ENCODE assay signal across 8 cellular contexts in the genomic region with DNA sequence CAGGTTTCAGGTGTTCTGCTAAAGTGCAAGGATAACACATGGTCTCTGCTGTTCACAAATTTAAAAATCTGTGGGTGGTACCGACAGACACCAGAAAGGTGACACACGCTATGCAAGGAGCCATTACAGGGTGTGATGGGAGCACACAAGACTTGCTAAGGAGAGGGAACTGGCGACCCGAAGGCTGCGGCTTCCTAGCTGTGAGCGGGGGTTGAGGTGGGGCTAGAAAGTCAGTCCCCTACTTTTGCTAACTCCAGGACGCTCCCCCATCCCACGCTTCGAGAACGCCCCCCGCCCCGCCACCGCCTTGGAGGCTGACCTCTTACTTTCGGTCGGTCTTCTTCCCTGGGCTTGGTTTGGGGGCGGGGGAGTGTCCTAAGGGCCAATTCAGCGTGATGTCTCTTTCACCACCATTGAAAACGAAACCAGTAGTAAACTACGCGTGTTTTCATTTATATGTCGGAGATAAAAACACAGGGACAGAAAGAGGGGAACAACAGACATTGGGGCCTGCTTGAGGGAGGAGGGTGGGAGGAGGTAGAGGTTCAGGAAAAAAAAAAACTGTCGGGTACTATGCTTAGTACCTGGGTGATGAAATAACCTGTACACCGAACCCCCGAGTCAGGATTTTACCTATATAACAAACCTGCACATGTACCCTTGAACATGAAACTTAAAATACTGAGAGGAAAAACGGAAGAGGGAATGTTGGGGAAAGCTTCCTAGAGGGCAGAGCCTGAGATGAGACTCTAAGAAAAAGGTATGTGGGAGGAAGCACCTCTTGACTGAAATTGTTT. TPM values are rescaled to one million over a fixed set of nuclear protein-coding genes. Genes with fewer than 3 reads are reported as not detected.
DNase-seq lines count a peak whose midpoint lies in the region; ATAC-seq and TF ChIP-seq lines count a peak whose summit lies in the region.

No MANE protein-coding gene starts in this region.

- TF ChIP-seq CTCF in C4-2B (conservative IDR thresholded peaks at IDR 0.05), result no peak
- no peak for TF ChIP-seq CTCF in HL-60 (IDR thresholded peaks at IDR 0.05; ENCODE audit: insufficient read depth, low read length)
- no peak for TF ChIP-seq CTCF in WERI-Rb-1 (IDR thresholded peaks at IDR 0.05; ENCODE audit: low read depth, low read length)

- H3K27me3 ChIP-seq in HL-60 (ENCODE audit: insufficient read depth, poor library complexity, severe bottlenecking) (no peaks in the 10 kb centered on the region), WERI-Rb-1 (ENCODE audit: insufficient read depth, low read depth, severe bottlenecking) (no peaks in the 10 kb centered on the region), ectodermal cell (ENCODE audit: control insufficient read depth, insufficient read depth, low read length, poor library complexity, severe bottlenecking) (no peaks in the 10 kb centered on the region), mucosa of rectum (ENCODE audit: control insufficient read depth in 2 of 2, insufficient read depth in 2 of 2, low read length in 2 of 2) (no peaks in the 10 kb centered on the region)

- DNase-seq in HL-60 (ENCODE audit: low read depth in 1 of 2, low spot score in 1 of 2), result no peak
- DNase-seq in WERI-Rb-1, result peak; percentile 63
- DNase-seq in substantia nigra (lab: John Stamatoyannopoulos, UW), result peak in 17 of 49 donors; percentile 11 to 52 (median 27)

- 1 to 2% methylated on average over 23 to 25 of the region's 25 CpGs for WGBS in ectodermal cell, 2 experiments

- no peak for ATAC-seq in HG02763 (IDR thresholded peaks at IDR 0.05; ENCODE audit: unreplicated experiment)
- ATAC-seq in GM21576 (IDR thresholded peaks at IDR 0.05; ENCODE audit: unreplicated experiment), result no peak

- peaks cover 34% of the 10 kb centered on the region for H3K4me1 ChIP-seq in ectodermal cell (ENCODE audit: control insufficient read depth, insufficient read depth, low read length)
- peaks cover 30 to 35% of the 10 kb centered on the region in 2 donors for H3K4me1 ChIP-seq in mucosa of rectum (ENCODE audit: control insufficient read depth in 2 of 2, insufficient read depth in 2 of 2, low read length in 2 of 2)

- peak overlapping the region; percentile 83 for H3K4me3 ChIP-seq in HL-60 (replicated peaks; ENCODE audit: insufficient read depth, low read length)
- H3K4me3 ChIP-seq in WERI-Rb-1 (ENCODE audit: low read depth, low read length), result peak overlapping the region; percentile 55
- peak overlapping the region; percentile 64 for H3K4me3 ChIP-seq in ectodermal cell (ENCODE audit: insufficient read depth, low read depth, low read length)
- peak overlapping the region; percentile 76 to 96 for H3K4me3 ChIP-seq in mucosa of rectum (ENCODE audit: low read length in 2 of 2)

- peaks cover 35% of the 10 kb centered on the region for H3K36me3 ChIP-seq in WERI-Rb-1
- peaks cover 9% of the 10 kb centered on the region for H3K36me3 ChIP-seq in ectodermal cell (ENCODE audit: control insufficient read depth, insufficient read depth, low read length)
- peaks cover 0 to 5% of the 10 kb centered on the region in 2 donors for H3K36me3 ChIP-seq in mucosa of rectum (ENCODE audit: control insufficient read depth in 2 of 2, insufficient read depth in 2 of 2, low read length in 2 of 2)

- H3K9me3 ChIP-seq in WERI-Rb-1 (ENCODE audit: severe bottlenecking) (no peaks in the 10 kb centered on the region), ectodermal cell (ENCODE audit: control insufficient read depth, low read length) (no peaks in the 10 kb centered on the region), mucosa of rectum (ENCODE audit: control insufficient read depth in 2 of 2, low read length in 2 of 2) (no peaks in the 10 kb centered on the region)

- peak overlapping the region; percentile 74 to 79 for H3K9ac ChIP-seq in mucosa of rectum (ENCODE audit: low read depth in 1 of 2, low read length in 2 of 2)

- H3K27ac ChIP-seq in C4-2B (peak overlapping the region; percentile 84), HL-60 (replicated peaks) (peak overlapping the region; percentile 96), WERI-Rb-1 (peak overlapping the region; percentile 89), ectodermal cell (ENCODE audit: insufficient read depth, low read depth, low read length, poor library complexity, severe bottlenecking) (peak overlapping the region; percentile 95), mucosa of rectum (ENCODE audit: low read depth in 2 of 2, low read length in 2 of 2) (peak overlapping the region; percentile 88 to 92), substantia nigra (ENCODE audit: low read depth, low read length, poor library complexity, severe bottlenecking) (peak overlapping the region; percentile 93)

RNA-seq across cellular contexts. Expression of gene CKS1B, which starts 1.1 kb away (rescaled TPM):
- 267 TPM for polyA plus RNA-seq in ectodermal cell (2013, experiment 1 of 4)
- polyA plus RNA-seq in ectodermal cell (2013, experiment 2 of 4), result 261 TPM
- 286 TPM for polyA plus RNA-seq in ectodermal cell (2013, experiment 3 of 4)
- polyA plus RNA-seq in ectodermal cell (2013, experiment 4 of 4), result 304 TPM

RNA-seq across cellular contexts. Expression of gene SHC1, which starts 5.1 kb away (rescaled TPM):
- 185 TPM for polyA plus RNA-seq in ectodermal cell (2013, experiment 1 of 4)
- 176 TPM for polyA plus RNA-seq in ectodermal cell (2013, experiment 2 of 4)
- 110 TPM for polyA plus RNA-seq in ectodermal cell (2013, experiment 3 of 4)
- 131 TPM for polyA plus RNA-seq in ectodermal cell (2013, experiment 4 of 4)

RNA-seq across cellular contexts. Expression of gene FLAD1, which starts 7.5 kb away (rescaled TPM):
- polyA plus RNA-seq in ectodermal cell (2013, experiment 1 of 4), result 59.1 TPM
- 69.3 TPM for polyA plus RNA-seq in ectodermal cell (2013, experiment 2 of 4)
- 50.1 TPM for polyA plus RNA-seq in ectodermal cell (2013, experiment 3 of 4)
- polyA plus RNA-seq in ectodermal cell (2013, experiment 4 of 4), result 56.7 TPM

RNA-seq across cellular contexts. Expression of gene PYGO2, which starts 14.0 kb away (rescaled TPM):
- 64.5 TPM for polyA plus RNA-seq in ectodermal cell (2013, experiment 1 of 4)
- polyA plus RNA-seq in ectodermal cell (2013, experiment 2 of 4), result 69.0 TPM
- 48.8 TPM for polyA plus RNA-seq in ectodermal cell (2013, experiment 3 of 4)
- polyA plus RNA-seq in ectodermal cell (2013, experiment 4 of 4), result 49.3 TPM

RNA-seq across cellular contexts. Expression of gene LENEP, which starts 17.8 kb away (rescaled TPM):
- polyA plus RNA-seq in ectodermal cell (2013, experiment 1 of 4), result not detected
- not detected for polyA plus RNA-seq in ectodermal cell (2013, experiment 2 of 4)
- polyA plus RNA-seq in ectodermal cell (2013, experiment 3 of 4), result 0.59 TPM
- polyA plus RNA-seq in ectodermal cell (2013, experiment 4 of 4), result 0.49 TPM
